Comparison of ENCODE assay signal across 1 cellular context in genomic region chr12:51070004-51070403, GRCh38.
TF ChIP-seq lines count a peak whose summit lies in the region.

No MANE protein-coding gene starts in this region.

TF ChIP-seq in SK-N-SH, 30 proteins besides CTCF, POLR2A, EP300 and RAD21 (continued from another document):
- TF ChIP-seq USF1 (IDR thresholded peaks at IDR 0.05; ENCODE audit: borderline replicate concordance, low read depth), result no peak
- TF ChIP-seq IRF3 (IDR thresholded peaks at IDR 0.05; ENCODE audit: low read depth, low read length), result no peak
- no peak for TF ChIP-seq NRF1 (IDR thresholded peaks at IDR 0.05; ENCODE audit: low read depth, low read length)
- no peak for TF ChIP-seq RXRA (IDR thresholded peaks at IDR 0.05; ENCODE audit: borderline replicate concordance, low read depth)
- no peak for TF ChIP-seq TCF12 (IDR thresholded peaks at IDR 0.05)
- TF ChIP-seq SIN3A (IDR thresholded peaks at IDR 0.05; ENCODE audit: borderline replicate concordance, low read depth, low read length), result no peak
